In the genomic region with DNA sequence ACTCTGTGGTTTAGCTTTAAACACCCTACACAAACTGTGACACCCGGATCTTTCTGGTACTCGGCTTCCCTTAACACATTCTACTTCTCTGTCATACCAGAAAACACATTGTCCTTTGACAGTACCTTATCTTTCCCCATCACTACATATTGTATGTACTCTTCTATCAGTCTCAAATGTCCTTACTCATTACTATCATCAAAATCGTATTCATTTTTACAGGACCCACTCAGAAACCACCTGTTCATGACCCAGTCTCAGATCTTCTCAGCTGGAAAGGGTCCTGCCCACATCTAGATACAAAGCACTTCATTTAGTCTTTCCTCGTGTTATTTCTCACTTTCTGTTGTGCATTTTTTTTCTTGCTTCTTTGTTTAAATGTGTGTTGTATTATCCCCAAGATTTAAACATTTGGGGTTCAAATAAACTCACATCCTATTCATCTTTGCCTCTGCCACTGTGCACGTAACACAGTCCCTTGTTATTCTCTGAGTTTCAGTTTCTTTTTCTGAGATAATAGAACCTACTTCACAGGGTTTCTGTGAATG, we compare ENCODE assay signal across 8 cellular contexts. TPM values are rescaled to one million over a fixed set of nuclear protein-coding genes. Genes with fewer than 3 reads are reported as not detected.
A peak's percentile ranks its signal among the peaks of the same experiment; 100 is the strongest.
DNase-seq lines count a peak whose midpoint lies in the region; ATAC-seq and TF ChIP-seq lines count a peak whose summit lies in the region.

No MANE protein-coding gene starts in this region.

- TF ChIP-seq POLR2A in right lobe of liver (IDR thresholded peaks at IDR 0.05), result no peak

- ATAC-seq in GM21381 (IDR thresholded peaks at IDR 0.05; ENCODE audit: unreplicated experiment) (peak; percentile 66), HG03520 (IDR thresholded peaks at IDR 0.05; ENCODE audit: unreplicated experiment) (peak; percentile 56), right lobe of liver (peak; percentile 44 to 54 (median 50))

- H3K27me3 Mint-ChIP-seq in endothelial cell (ENCODE audit: unreplicated experiment), result peaks cover 14% of the 10 kb centered on the region

- intact Hi-C loops in right lobe of liver (cut with DNase I), result no loop called here

- peak overlapping the region; percentile 44 for H3K4me3 ChIP-seq in GM06990 (replicated peaks; ENCODE audit: low read depth, low read length)
- H3K4me3 ChIP-seq in right lobe of liver, result peak overlapping the region in 1 of 3 donors; percentile 14

- DNase-seq in GM06990 (ENCODE audit: extremely low read depth, insufficient read length) (no peak), right lobe of liver (no peak), endothelial cell (ENCODE audit: low spot score) (no peak), kidney tubule cell (ENCODE audit: low spot score) (no peak), DMS153 treated with DMSO at 0.1 percent for 48 hours (lab: John Stamatoyannopoulos, UW; ENCODE audit: unreplicated experiment) (no peak), NCI-H524 treated with DMSO at 0.1 percent for 48 hours (lab: John Stamatoyannopoulos, UW) (no peak)

- no peak overlapping the region for H3K4me3 Mint-ChIP-seq in endothelial cell (ENCODE audit: unreplicated experiment)

- WGBS in right lobe of liver (ENCODE audit: insufficient coverage, low coverage, low lambda C conversion rate, missing lambda C conversion rate), result 22% methylated on average over 5 of the region's 5 CpGs

- H3K27ac Mint-ChIP-seq in endothelial cell (ENCODE audit: unreplicated experiment), result no peak overlapping the region

- peaks cover 26% of the 10 kb centered on the region for H3K36me3 Mint-ChIP-seq in endothelial cell (ENCODE audit: low read depth, unreplicated experiment)

- no peaks in the 10 kb centered on the region for H3K9me3 Mint-ChIP-seq in endothelial cell (ENCODE audit: unreplicated experiment)

- peaks cover 49% of the 10 kb centered on the region for H3K4me1 Mint-ChIP-seq in endothelial cell (ENCODE audit: unreplicated experiment)

- no peaks in the 10 kb centered on the region for H3K9me3 ChIP-seq in right lobe of liver

- peaks cover 0 to 8% (median 0%) of the 10 kb centered on the region in 4 donors for H3K4me1 ChIP-seq in right lobe of liver

- H3K36me3 ChIP-seq in GM06990 (ENCODE audit: control insufficient read depth, insufficient read depth, low read length) (no peaks in the 10 kb centered on the region), right lobe of liver (no peaks in the 10 kb centered on the region)

- peak overlapping the region in 2 of 3 donors; percentile 25 to 26 for H3K27ac ChIP-seq in right lobe of liver

- no peaks in the 10 kb centered on the region; the same call in 1 of the 2 replicates for H3K27me3 ChIP-seq in GM06990 (replicated peaks; ENCODE audit: control insufficient read depth, insufficient read depth, low read length)
- H3K27me3 ChIP-seq in right lobe of liver, result no peaks in the 10 kb centered on the region

- TF ChIP-seq CTCF in GM06990 (IDR thresholded peaks at IDR 0.05; ENCODE audit: insufficient read depth, low read length, poor library complexity, severe bottlenecking) (no peak), right lobe of liver (IDR thresholded peaks at IDR 0.05) (no peak), endothelial cell (IDR thresholded peaks at IDR 0.05; ENCODE audit: unreplicated experiment) (no peak)

RNA-seq across cellular contexts. Expression of gene CD34, which starts 27.7 kb away (rescaled TPM):
- 1 to 10 TPM in 5 of 6 experiments, under 1 TPM in 1; 0.70 to 2.7 (median 2.2) TPM for total RNA-seq in right lobe of liver
- total RNA-seq in endothelial cell (ENCODE audit: unreplicated experiment), result 277 TPM

Comparison
In these comparisons a context has a peak if more than half of its experiments do, and no peak if none do; other contexts are left out.
1. RNA of gene CD34, which starts 27.7 kb away (total RNA-seq): 277 TPM in endothelial cell (single experiment); 0.70 to 2.7 TPM in right lobe of liver; every median in the first group is over 10 times any median in the second.
2. Peak in every context shown above with its lines, with median percentiles within 50 percentile points of each other: ATAC-seq.